ENCODE assay signal across 29 cellular contexts in the genomic region with DNA sequence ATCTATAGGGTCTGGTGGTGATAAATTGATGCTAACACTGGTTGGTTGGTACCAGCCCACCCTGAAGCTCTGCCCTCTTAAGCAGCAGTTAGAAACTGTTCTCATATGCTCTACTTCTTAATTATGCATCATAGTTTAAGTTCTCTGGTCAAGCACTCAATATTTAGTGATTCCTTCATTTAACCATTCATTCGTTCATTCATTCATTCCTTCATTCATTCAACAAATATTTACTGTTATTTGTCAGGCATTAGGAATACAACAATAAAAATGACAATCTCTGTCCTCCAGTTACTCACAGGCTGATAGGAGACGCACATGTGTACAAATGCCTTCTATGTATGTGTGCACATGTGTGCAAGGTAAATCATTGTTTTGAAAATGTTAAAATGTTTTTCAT.
"Had no signal": no experiment of that assay in that cellular context is flagged by ENCODE, and none has a peak within 500 bp of the region (broad histone marks: within the 10 kb centered on the region; RNA-seq: fewer than 3 reads in every experiment).

No MANE protein-coding gene starts in this region.

- H2AFZ ChIP-seq: neural progenitor cell, parathyroid adenoma had no signal

- H3K36me3 ChIP-seq: neural progenitor cell, ovary, spleen, stomach, thoracic aorta, thyroid gland, tibial nerve, upper lobe of left lung, vagina had no signal

- ATAC-seq: naive thymus-derived CD4-positive, alpha-beta T cell; natural killer cell; psoas muscle; right cardiac atrium; sciatic nerve; stimulated activated memory B cell treated with anti-CD40 and anti-IgM and Interleukin-4, amounts not matched to agents 10 μg/mL and 1 μg/mL and 100 μg/mL, for 72 hours; stimulated activated naive CD8-positive, alpha-beta T cell treated with anti-CD3 and anti-CD28 coated beads, Interleukin-15, Interleukin-2, amounts not matched to agents 100 U/mL and 50 U/mL, for 24 hours had no signal

- H3K4me2 ChIP-seq: neural progenitor cell, smooth muscle cell had no signal

- FAIRE-seq: urothelium cell line had no signal

- H3K27me3 ChIP-seq: neural progenitor cell, ovary, stomach, thyroid gland, tibial nerve, upper lobe of left lung, vagina had no signal

- H3K4me3 ChIP-seq: neural progenitor cell, ovary, psoas muscle, skin epidermis, smooth muscle cell, spleen, stomach, thoracic aorta, thyroid gland, tibial nerve, upper lobe of left lung, vagina had no signal

- H3K27ac ChIP-seq: neural progenitor cell, ovary, parathyroid adenoma, psoas muscle, skin epidermis, spleen, stomach, thoracic aorta, thyroid gland, tibial nerve, upper lobe of left lung, vagina had no signal

- H3K9ac ChIP-seq: neural progenitor cell, parathyroid adenoma had no signal

- H3K9me3 ChIP-seq: ovary, psoas muscle, spleen, stomach, thoracic aorta, thyroid gland, tibial nerve, upper lobe of left lung, vagina had no signal

- H3K79me2 ChIP-seq: parathyroid adenoma had no signal

- H3K4me1 ChIP-seq: neural progenitor cell, parathyroid adenoma, psoas muscle, thyroid gland, tibial nerve, vagina had no signal

- DNase-seq: naive thymus-derived CD4-positive, alpha-beta T cell; natural killer cell; occipital lobe; ovary; posterior cingulate gyrus; psoas muscle; right cardiac atrium; spleen; stimulated activated CD4-positive, alpha-beta T cell treated with anti-CD3 and anti-CD28 coated beads, Interleukin-12 subunit alpha, Interleukin-12 subunit beta, amount 100 ng/mL, for 4 hours; stimulated activated CD4-positive, alpha-beta T cell treated with anti-CD3 and anti-CD28 coated beads, Interleukin-1b, Interleukin-23, amount 100 ng/mL, for 48 hours; stimulated activated CD4-positive, alpha-beta T cell treated with anti-CD3 and anti-CD28 coated beads, Interleukin-4, amount 100 ng/mL, for 1 hour; stimulated activated CD4-positive, alpha-beta T cell treated with anti-CD3 and anti-CD28 coated beads, Interleukin-4, amount 100 ng/mL, for 4 hours; stimulated activated CD8-positive, alpha-beta memory T cell treated with anti-CD3 and anti-CD28 coated beads, Interleukin-4, amount 100 ng/mL, for 48 hours; stimulated activated naive CD4-positive, alpha-beta T cell; stimulated activated naive CD8-positive, alpha-beta T cell treated with anti-CD3 and anti-CD28 coated beads, Interleukin-15, Interleukin-2, amounts not matched to agents 100 U/mL and 50 U/mL, for 24 hours; stomach; thyroid gland; trophoblast cell; upper lobe of left lung had no signal
